Comparison of ENCODE assay signal across 25 cellular contexts in genomic region chr6:35519313-35520015, GRCh38. TPM values are rescaled to one million over a fixed set of nuclear protein-coding genes. Genes with fewer than 3 reads are reported as not detected.
DNase-seq lines count a peak whose midpoint lies in the region; ATAC-seq, FAIRE-seq and TF ChIP-seq lines count a peak whose summit lies in the region.
"Had no signal": no experiment of that assay in that cellular context is flagged by ENCODE, and none has a peak within 500 bp of the region (broad histone marks: within the 10 kb centered on the region; RNA-seq: fewer than 3 reads in every experiment).

No MANE protein-coding gene starts in this region.

- no peaks in the 10 kb centered on the region for H3K79me2 ChIP-seq in GM23338 (replicated peaks; ENCODE audit: insufficient read depth)
- no peaks in the 10 kb centered on the region for H3K79me2 ChIP-seq in PC-9 (ENCODE audit: low read depth)
- H3K79me2 ChIP-seq in trophoblast cell (ENCODE audit: control insufficient read depth, insufficient read depth, low read length, poor library complexity) = no peaks in the 10 kb centered on the region

- H3K4me3 Mint-ChIP-seq in GM23338 = no peak overlapping the region
- H3K4me3 Mint-ChIP-seq: CD4-positive, alpha-beta T cell had no signal

- H3K9ac ChIP-seq in trophoblast cell (ENCODE audit: low read length) = no peak overlapping the region
- H3K9ac ChIP-seq: BLaER1 had no signal

- H3K4me1 ChIP-seq in GM23338 (ENCODE audit: insufficient read depth) (peaks cover 7% of the 10 kb centered on the region), PC-9 (replicated peaks; ENCODE audit: insufficient read depth) (0 out of 2 replicates have a peak, but pooled peaks cover 12% of the 10 kb centered on the region), trophoblast cell (ENCODE audit: control insufficient read depth in 1 of 2, insufficient read depth in 2 of 2, low read length in 2 of 2) (peaks cover 0 to 5% of the 10 kb centered on the region in 2 experiments)

- FAIRE-seq in bronchial epithelial cell (lab: Jason Lieb, UNC) = no peak
- FAIRE-seq: G401.6, GM18507, H54, HTR-8/SVneo had no signal

- peaks cover 7% of the 10 kb centered on the region for H3K79me1 ChIP-seq in trophoblast cell (ENCODE audit: low read length)

- H3K4me3 ChIP-seq in GM23338 = no peak overlapping the region
- H3K4me3 ChIP-seq in PC-9 = no peak overlapping the region
- no peak overlapping the region for H3K4me3 ChIP-seq in bronchial epithelial cell (ENCODE audit: low read depth, low read length)
- no peak overlapping the region for H3K4me3 ChIP-seq in trophoblast cell (ENCODE audit: low read depth, low read length)
- H3K4me3 ChIP-seq: BLaER1, SK-N-MC had no signal

- no peak overlapping the region for H3K14ac ChIP-seq in trophoblast cell (ENCODE audit: low read length)

- ATAC-seq in GM23338 = no peak
- ATAC-seq in GM18520 (IDR thresholded peaks at IDR 0.05; ENCODE audit: unreplicated experiment) = no peak
- ATAC-seq in HG03521 (IDR thresholded peaks at IDR 0.05; ENCODE audit: unreplicated experiment) = no peak

- H3K27me3 ChIP-seq in GM23338 (ENCODE audit: insufficient read depth) (no peaks in the 10 kb centered on the region), PC-9 (ENCODE audit: insufficient read depth, low read depth) (no peaks in the 10 kb centered on the region), bronchial epithelial cell (ENCODE audit: control insufficient read depth, insufficient read depth, low read length) (no peaks in the 10 kb centered on the region), trophoblast cell (ENCODE audit: insufficient read depth, low read length) (no peaks in the 10 kb centered on the region)
- H3K27me3 ChIP-seq: BLaER1 had no signal

- H2AK5ac ChIP-seq in trophoblast cell (ENCODE audit: low read length) = no peak overlapping the region

- peak overlapping the region; percentile 74 for H4K91ac ChIP-seq in trophoblast cell (ENCODE audit: low read depth, low read length)

- H4K8ac ChIP-seq in trophoblast cell (ENCODE audit: low read depth, low read length) = no peak overlapping the region

- BruUV-seq in PC-9 (replicated peaks; lab: Mats Ljungman, UMichigan) = no TSS peak

- no peaks in the 10 kb centered on the region for H3K9me3 ChIP-seq in PC-9 (ENCODE audit: insufficient read depth, low read depth)
- no peaks in the 10 kb centered on the region for H3K9me3 ChIP-seq in trophoblast cell (ENCODE audit: insufficient read depth, low read depth, low read length)
- H3K9me3 ChIP-seq: BLaER1 had no signal

- DNase-seq in GM23338 (ENCODE audit: low spot score) (no peak), PC-9 (peak in 1 of 2 experiments; percentile 66), bronchial epithelial cell (ENCODE audit: low read depth) (peak; percentile 43), trophoblast cell (peak; percentile 90 to 92), DMS 273 treated with DMSO at 0.1 percent for 48 hours (lab: John Stamatoyannopoulos, UW) (no peak)
- DNase-seq: CD4-positive, alpha-beta T cell; COR-L47; DMS153; IMR-90; NCI-H1694 treated with DMSO at 0.1 percent for 48 hours; NCI-H2081 treated with DMSO at 0.1 percent for 48 hours; NCI-H446 treated with DMSO at 0.1 percent for 48 hours; NCI-H526 treated with DMSO at 0.1 percent for 48 hours; OCI-M1; SHP77 treated with DMSO at 0.1 percent for 48 hours; SW 1271 had no signal

- H3K9me2 ChIP-seq in GM23338 (ENCODE audit: insufficient read depth) (no peaks in the 10 kb centered on the region), PC-9 (ENCODE audit: insufficient read depth) (no peaks in the 10 kb centered on the region)

- no peak overlapping the region for H3K23ac ChIP-seq in trophoblast cell (ENCODE audit: low read length)

- H3K4me1 Mint-ChIP-seq in GM23338 = peaks cover 14% of the 10 kb centered on the region

- H4K20me1 ChIP-seq in GM23338 (replicated peaks; ENCODE audit: insufficient read depth) (no peaks in the 10 kb centered on the region), PC-9 (ENCODE audit: insufficient read depth) (no peaks in the 10 kb centered on the region)
- H4K20me1 ChIP-seq: BLaER1 had no signal

- H3K27ac ChIP-seq in GM23338 (ENCODE audit: low read depth) = no peak overlapping the region
- no peak overlapping the region for H3K27ac ChIP-seq in PC-9
- peak overlapping the region; percentile 64 for H3K27ac ChIP-seq in trophoblast cell (ENCODE audit: low read depth, low read length)
- H3K27ac ChIP-seq: BLaER1, SK-N-MC had no signal

- H3K27ac Mint-ChIP-seq in GM23338 = no peak overlapping the region
- H3K27ac Mint-ChIP-seq: CD4-positive, alpha-beta T cell had no signal

- WGBS in trophoblast cell (ENCODE audit: extremely low coverage, insufficient coverage, insufficient read length) = no CpG with 5 or more reads among the region's 9 CpGs

- no peaks in the 10 kb centered on the region for H3K36me3 Mint-ChIP-seq in GM23338 (ENCODE audit: low read depth)

- TF ChIP-seq CTCF in GM23338 (conservative IDR thresholded peaks at IDR 0.05; ENCODE audit: low read depth in 2 of 2) (no peak), PC-9 (conservative IDR thresholded peaks at IDR 0.05) (no peak), bronchial epithelial cell (IDR thresholded peaks at IDR 0.05; ENCODE audit: insufficient read depth, low read length, severe bottlenecking) (no peak)

- POLR2A ChIA-PET in PC-9 (lab: Charles Lee; ENCODE audit: unreplicated experiment) = no interaction called here

- peaks cover 8% of the 10 kb centered on the region for H3K27me3 Mint-ChIP-seq in GM23338 (ENCODE audit: insufficient read depth, low read depth, poor library complexity)
- H3K27me3 Mint-ChIP-seq: CD4-positive, alpha-beta T cell had no signal

- H2AFZ ChIP-seq in GM23338 = peak overlapping the region; percentile 47; the same call in 1 of the 2 replicates
- H2AFZ ChIP-seq in PC-9 = no peak overlapping the region
- H2AFZ ChIP-seq in trophoblast cell (ENCODE audit: insufficient read depth, low read length, poor library complexity) = no peak overlapping the region

- H2BK120ac ChIP-seq in trophoblast cell (ENCODE audit: insufficient read depth, low read length, poor library complexity) = peak overlapping the region; percentile 15

- H2BK5ac ChIP-seq in trophoblast cell (ENCODE audit: low read depth, low read length, poor library complexity) = peak overlapping the region; percentile 61

- no peak overlapping the region for H4K12ac ChIP-seq in trophoblast cell (ENCODE audit: low read depth, low read length)

- CTCF ChIA-PET in PC-9 (lab: Charles Lee) = interaction anchor here (0.6 kb wide), 1 partner anchor 99 kb away, joined by 5 read pairs; no protein-coding TSS in a partner anchor

- H3F3A ChIP-seq in GM23338 (replicated peaks; ENCODE audit: low read depth) (0 out of 2 replicates have a peak, but pooled peaks cover 3% of the 10 kb centered on the region), PC-9 (ENCODE audit: insufficient read depth, low read depth) (peaks cover 4% of the 10 kb centered on the region; the same call in 1 of the 2 replicates)

- H3K4ac ChIP-seq in trophoblast cell (ENCODE audit: low read depth, low read length) = no peak overlapping the region

- H3K18ac ChIP-seq in trophoblast cell (ENCODE audit: low read length) = no peak overlapping the region

- intact Hi-C loops in PC-9 (cut with micrococcal nuclease; ENCODE audit: unreplicated experiment) = loop anchor here (5.0 to 10.0 kb wide), 2 partner anchors 63 to 575 kb away; no protein-coding TSS in a partner anchor

- no peak overlapping the region for H3K4me2 ChIP-seq in GM23338
- H3K4me2 ChIP-seq in PC-9 = peak overlapping the region; percentile 19; the same call in 1 of the 2 replicates
- no peak overlapping the region for H3K4me2 ChIP-seq in trophoblast cell (ENCODE audit: low read length)
- H3K4me2 ChIP-seq: BLaER1 had no signal

- peak overlapping the region; percentile 8 for H2BK12ac ChIP-seq in trophoblast cell (ENCODE audit: low read length)

- no peaks in the 10 kb centered on the region for H3K36me3 ChIP-seq in GM23338 (ENCODE audit: insufficient read depth)
- no peaks in the 10 kb centered on the region for H3K36me3 ChIP-seq in PC-9 (ENCODE audit: low read depth)
- H3K36me3 ChIP-seq in bronchial epithelial cell (ENCODE audit: control insufficient read depth, insufficient read depth, low read length) = no peaks in the 10 kb centered on the region
- H3K36me3 ChIP-seq in trophoblast cell (ENCODE audit: control insufficient read depth in 1 of 2, insufficient read depth in 2 of 2, low read length in 2 of 2) = no peaks in the 10 kb centered on the region
- H3K36me3 ChIP-seq: BLaER1 had no signal

- no peaks in the 10 kb centered on the region; the same call in 2 of the 3 replicates for H3K9me3 Mint-ChIP-seq in GM23338
- H3K9me3 Mint-ChIP-seq: CD4-positive, alpha-beta T cell had no signal

TF ChIP-seq in GM23338, 12 proteins besides CTCF, POLR2A, EP300 and RAD21:
- TF ChIP-seq POLR2AphosphoS5 (IDR thresholded peaks at IDR 0.05; ENCODE audit: low read depth) = no peak
- no peak for TF ChIP-seq STAT1 (IDR thresholded peaks at IDR 0.05; ENCODE audit: unreplicated experiment)
TF ChIP-seq in GM23338: peak in this region for 0.

RNA-seq across cellular contexts. Expression of gene TULP1, which starts 6.8 kb away (rescaled TPM):
- total RNA-seq in GM23338 (2014; rRNA removed; shearing (Covaris generic)) = 1.3 and 3.0 TPM in 2 replicates
- 3.8 and 7.1 TPM in 2 replicates for polyA plus RNA-seq in GM23338 (2016; fragmentation: Nextera tagmentation; extraction: Ambion mirVana)
- total RNA-seq in PC-9 (2021) (not detected in 2 replicates), bronchial epithelial cell (under 0.01 TPM in 1 of 2 replicates, not detected in the other)
- 0.82 and 1.4 TPM in 2 replicates for polyA plus RNA-seq in trophoblast cell (2013)
- total RNA-seq: CD4-positive, alpha-beta T cell; IMR-90; M059J had no signal
- polyA plus RNA-seq: IMR-90 had no signal

RNA-seq across cellular contexts. Expression of gene TEAD3, which starts 22.6 kb away (rescaled TPM):
- 26.5 and 26.7 TPM in 2 replicates for total RNA-seq in GM23338 (2014; rRNA removed; shearing (Covaris generic))
- polyA plus RNA-seq in GM23338 (2016; fragmentation: Nextera tagmentation; extraction: Ambion mirVana) = 15.0 and 15.6 TPM in 2 replicates
- total RNA-seq in PC-9 (2021) (33.1 and 40.1 TPM in 2 replicates), bronchial epithelial cell (5.3 and 7.6 TPM in 2 replicates)
- 196 and 208 TPM in 2 replicates for polyA plus RNA-seq in trophoblast cell (2013)

RNA-seq across cellular contexts. Expression of gene RPL10A, which starts 51.3 kb away (rescaled TPM):
- total RNA-seq in GM23338 (2014; rRNA removed; shearing (Covaris generic)) = 1,297 and 1,329 TPM in 2 replicates
- polyA plus RNA-seq in GM23338 (2016; fragmentation: Nextera tagmentation; extraction: Ambion mirVana) = 686 and 730 TPM in 2 replicates
- total RNA-seq in PC-9 (2021) (1,335 and 1,742 TPM in 2 replicates), bronchial epithelial cell (1,892 and 2,665 TPM in 2 replicates)
- 1,387 and 1,493 TPM in 2 replicates for polyA plus RNA-seq in trophoblast cell (2013)

Comparison
In these comparisons a context has a peak if more than half of its experiments do, and no peak if none do; other contexts are left out.
1. DNase-seq: peak in bronchial epithelial cell (single experiment) and trophoblast cell (2 of 2); none in GM23338 (single experiment) and DMS 273 treated with DMSO at 0.1 percent for 48 hours (single experiment).